ENCODE assay signal across 1 cellular context in the genomic region with DNA sequence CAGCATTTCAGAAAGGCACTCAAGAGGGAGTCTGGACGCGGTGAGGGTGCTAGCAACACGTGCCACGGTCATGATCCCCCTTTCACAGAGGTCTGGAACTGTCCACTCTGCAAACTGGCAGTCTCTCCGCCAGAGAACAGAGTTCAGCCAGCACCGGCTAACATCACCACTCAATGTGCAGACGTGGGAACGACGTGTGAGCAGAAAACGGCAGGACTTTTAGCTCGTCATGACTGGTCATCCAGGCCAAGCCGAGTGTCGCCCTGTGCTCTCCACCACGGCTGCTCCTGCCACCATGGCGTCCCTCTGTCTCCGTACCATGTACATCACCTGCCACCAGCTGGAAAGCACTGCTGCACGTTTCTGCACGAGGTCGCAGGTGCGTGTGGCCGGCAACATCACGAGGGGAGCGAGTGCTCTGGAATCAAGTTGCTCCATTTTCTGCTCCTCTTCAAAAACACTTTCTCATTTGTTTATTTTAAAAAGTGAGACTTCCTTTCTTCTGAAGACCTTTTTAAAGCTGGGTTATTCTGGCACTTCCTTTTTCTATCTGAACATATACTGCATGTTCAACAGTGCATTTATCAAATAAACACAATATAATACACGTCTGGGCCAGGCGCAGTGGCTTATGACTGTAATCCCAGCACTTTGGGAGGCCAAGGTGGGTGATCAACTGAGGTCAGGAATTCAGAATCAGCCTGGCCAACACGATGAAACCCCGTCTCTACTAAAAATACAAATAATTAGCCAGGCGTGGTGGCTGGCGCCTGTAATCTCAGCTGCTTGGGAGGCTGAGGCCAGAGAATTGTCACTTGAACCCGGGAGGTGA.
TF ChIP-seq lines count a peak whose summit lies in the region.

No MANE protein-coding gene starts in this region.

TF ChIP-seq in IMR-90, 13 proteins besides CTCF, POLR2A, EP300 and RAD21:
- TF ChIP-seq MAFK (IDR thresholded peaks at IDR 0.05; ENCODE audit: low read depth, low read length), result no peak
- no peak for TF ChIP-seq BHLHE40 (IDR thresholded peaks at IDR 0.05; ENCODE audit: low read depth, low read length)
- no peak for TF ChIP-seq CEBPB (IDR thresholded peaks at IDR 0.05; ENCODE audit: low read depth, low read length)
- no peak for TF ChIP-seq MAZ (IDR thresholded peaks at IDR 0.05; ENCODE audit: borderline replicate concordance, low read depth, low read length)
- TF ChIP-seq NFE2L2 (IDR thresholded peaks at IDR 0.05; ENCODE audit: low read depth, low read length), result no peak
- no peak for TF ChIP-seq RFX5 (IDR thresholded peaks at IDR 0.05; ENCODE audit: low read depth, low read length)
- TF ChIP-seq, protein P1, sequence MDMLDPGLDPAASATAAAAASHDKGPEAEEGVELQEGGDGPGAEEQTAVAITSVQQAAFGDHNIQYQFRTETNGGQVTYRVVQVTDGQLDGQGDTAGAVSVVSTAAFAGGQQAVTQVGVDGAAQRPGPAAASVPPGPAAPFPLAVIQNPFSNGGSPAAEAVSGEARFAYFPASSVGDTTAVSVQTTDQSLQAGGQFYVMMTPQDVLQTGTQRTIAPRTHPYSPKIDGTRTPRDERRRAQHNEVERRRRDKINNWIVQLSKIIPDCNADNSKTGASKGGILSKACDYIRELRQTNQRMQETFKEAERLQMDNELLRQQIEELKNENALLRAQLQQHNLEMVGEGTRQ (IDR thresholded peaks at IDR 0.05; ENCODE audit: low read depth, low read length), result no peak
- no peak for TF ChIP-seq RCOR1 (IDR thresholded peaks at IDR 0.05; ENCODE audit: insufficient replicate concordance, low read length)
- no peak for TF ChIP-seq SMC3 (IDR thresholded peaks at IDR 0.05; ENCODE audit: low read depth, low read length)
- no peak for TF ChIP-seq MXI1 (IDR thresholded peaks at IDR 0.05; ENCODE audit: borderline replicate concordance, low read depth, low read length)
- TF ChIP-seq, protein P2, sequence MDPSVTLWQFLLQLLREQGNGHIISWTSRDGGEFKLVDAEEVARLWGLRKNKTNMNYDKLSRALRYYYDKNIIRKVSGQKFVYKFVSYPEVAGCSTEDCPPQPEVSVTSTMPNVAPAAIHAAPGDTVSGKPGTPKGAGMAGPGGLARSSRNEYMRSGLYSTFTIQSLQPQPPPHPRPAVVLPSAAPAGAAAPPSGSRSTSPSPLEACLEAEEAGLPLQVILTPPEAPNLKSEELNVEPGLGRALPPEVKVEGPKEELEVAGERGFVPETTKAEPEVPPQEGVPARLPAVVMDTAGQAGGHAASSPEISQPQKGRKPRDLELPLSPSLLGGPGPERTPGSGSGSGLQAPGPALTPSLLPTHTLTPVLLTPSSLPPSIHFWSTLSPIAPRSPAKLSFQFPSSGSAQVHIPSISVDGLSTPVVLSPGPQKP (IDR thresholded peaks at IDR 0.05; ENCODE audit: borderline replicate concordance, low read depth, low read length), result no peak
